ENCODE assay signal across 24 cellular contexts in genomic region chr2:64847930-64848329, GRCh38.
"Had no signal": no experiment of that assay in that cellular context is flagged by ENCODE, and none has a peak within 500 bp of the region (broad histone marks: within the 10 kb centered on the region; RNA-seq: fewer than 3 reads in every experiment).

No MANE protein-coding gene starts in this region.

- H3K36me3 ChIP-seq: esophagus muscularis mucosa, gastrocnemius medialis, pancreas, tibial artery had no signal

- H3K4me3 Mint-ChIP-seq: activated naive CD8-positive, alpha-beta T cell; activated T-cell treated with anti-CD3 and anti-CD28 coated beads, Interleukin-2, amount 50 U/mL, for 4 hours; central memory CD8-positive, alpha-beta T cell; mesothelial cell of epicardium; natural killer cell; stimulated activated naive CD8-positive, alpha-beta T cell treated with anti-CD3 and anti-CD28 coated beads, Interleukin-15, amount 100 ng/mL, for 72 hours; T-cell; T-helper 2 cell treated with Interferon-gamma antibody and Interleukin-4, amounts not matched to agents 5 μg/mL and 100 μg/mL, for 36 hours had no signal

- H3K27me3 Mint-ChIP-seq: central memory CD8-positive, alpha-beta T cell; stimulated activated naive CD8-positive, alpha-beta T cell treated with anti-CD3 and anti-CD28 coated beads, Interleukin-15, amount 100 ng/mL, for 72 hours had no signal

- H3K36me3 Mint-ChIP-seq: activated naive CD8-positive, alpha-beta T cell; mesothelial cell of epicardium; natural killer cell; T-cell had no signal

- H3K4me1 Mint-ChIP-seq: central memory CD8-positive, alpha-beta T cell; natural killer cell had no signal

- H3K9me3 ChIP-seq: esophagus muscularis mucosa, gastrocnemius medialis, pancreas, psoas muscle, tibial artery had no signal

- H3K27ac Mint-ChIP-seq: activated naive CD8-positive, alpha-beta T cell; activated T-helper 2 cell treated with anti-CD3 and anti-CD28 coated beads, Interferon-gamma antibody, Interleukin-2, Interleukin-4, amounts not matched to agents 10 μg/mL and 5 μg/mL and 100 μg/mL, durations not matched to agents 14 hours and 24 hours and 36 hours; natural killer cell; stimulated activated naive CD8-positive, alpha-beta T cell treated with anti-CD3 and anti-CD28 coated beads, Interleukin-15, amount 100 ng/mL, for 72 hours; T-cell; T-helper 2 cell treated with Interferon-gamma antibody and Interleukin-4, amounts not matched to agents 5 μg/mL and 100 μg/mL, for 36 hours had no signal

- ATAC-seq: activated T-cell treated with anti-CD3 and anti-CD28 coated beads, Interleukin-2, amount 50 U/mL, for 4 hours; gastrocnemius medialis; left lobe of liver; natural killer cell; pancreas; right cardiac atrium; stimulated activated naive CD8-positive, alpha-beta T cell treated with anti-CD3 and anti-CD28 coated beads, Interleukin-15, amount 100 ng/mL, for 72 hours; T-cell had no signal

- H3K27ac ChIP-seq: esophagus muscularis mucosa, gastrocnemius medialis, pancreas, psoas muscle, tibial artery had no signal

- H3K4me3 ChIP-seq: esophagus muscularis mucosa, gastrocnemius medialis, lung, pancreas, psoas muscle, tibial artery had no signal

- H3K4me1 ChIP-seq: gastrocnemius medialis, psoas muscle, tibial artery had no signal

- H3K27me3 ChIP-seq: esophagus muscularis mucosa, gastrocnemius medialis, pancreas, tibial artery had no signal

- H3K9me3 Mint-ChIP-seq: activated T-cell treated with anti-CD3 and anti-CD28 coated beads, Interleukin-2, amount 50 U/mL, for 4 hours; activated T-helper 2 cell treated with anti-CD3 and anti-CD28 coated beads, Interferon-gamma antibody, Interleukin-2, Interleukin-4, amounts not matched to agents 10 μg/mL and 5 μg/mL and 100 μg/mL, durations not matched to agents 14 hours and 24 hours and 36 hours; central memory CD8-positive, alpha-beta T cell; mesothelial cell of epicardium; natural killer cell; stimulated activated naive CD8-positive, alpha-beta T cell treated with anti-CD3 and anti-CD28 coated beads, Interleukin-15, amount 100 ng/mL, for 72 hours; T-cell; T-helper 2 cell treated with Interferon-gamma antibody and Interleukin-4, amounts not matched to agents 5 μg/mL and 100 μg/mL, for 36 hours had no signal

- DNase-seq: activated CD4-positive, alpha-beta T cell treated with anti-CD3 and anti-CD28 coated beads, Interleukin-2, amount 50 U/mL, for 4 hours; activated CD8-positive, alpha-beta memory T cell treated with anti-CD3 and anti-CD28 coated beads for 24 hours; activated CD8-positive, alpha-beta memory T cell treated with anti-CD3 and anti-CD28 coated beads, Interleukin-2, amount 50 U/mL, for 4 hours; activated naive CD4-positive, alpha-beta T cell; activated T-cell treated with anti-CD3 and anti-CD28 coated beads, Interleukin-2, amount 50 U/mL, for 4 hours; effector memory CD4-positive, alpha-beta T cell; gastrocnemius medialis; head of caudate nucleus; natural killer cell; pancreas; psoas muscle; right cardiac atrium; stimulated activated CD4-positive, alpha-beta T cell treated with anti-CD3 and anti-CD28 coated beads, Interleukin-4, amount 100 ng/mL, for 24 hours; stimulated activated naive CD8-positive, alpha-beta T cell treated with anti-CD3 and anti-CD28 coated beads, Interleukin-15, amount 100 ng/mL, for 72 hours; T-cell had no signal
